In genomic region chr18:24656571-24656971, GRCh38 we compare ENCODE assay signal across 15 cellular contexts.
DNase-seq lines count a peak whose midpoint lies in the region; ATAC-seq, FAIRE-seq and TF ChIP-seq lines count a peak whose summit lies in the region.
"Had no signal": no experiment of that assay in that cellular context is flagged by ENCODE, and none has a peak within 500 bp of the region (broad histone marks: within the 10 kb centered on the region; RNA-seq: fewer than 3 reads in every experiment).

No MANE protein-coding gene starts in this region.

- no peaks in the 10 kb centered on the region for H3K27me3 ChIP-seq in mammary epithelial cell (ENCODE audit: insufficient read depth, low read length)
- H3K27me3 ChIP-seq in pancreas: no peaks in the 10 kb centered on the region
- no peaks in the 10 kb centered on the region for H3K27me3 ChIP-seq in naive thymus-derived CD4-positive, alpha-beta T cell (ENCODE audit: control insufficient read depth in 2 of 2, insufficient read depth in 2 of 2, low read length in 2 of 2)
- H3K27me3 ChIP-seq: right atrium auricular region had no signal

- H2AFZ ChIP-seq in mammary epithelial cell (ENCODE audit: low read depth, low read length): no peak overlapping the region

- H3K4me3 ChIP-seq in HEK293 (ENCODE audit: low read depth, low read length) (no peak overlapping the region), mammary epithelial cell (replicated peaks in 1 of 3; ENCODE audit: insufficient read depth in 1 of 3, low read depth in 2 of 3, low read length in 3 of 3) (no peak overlapping the region), pancreas (no peak overlapping the region)
- H3K4me3 ChIP-seq in naive thymus-derived CD4-positive, alpha-beta T cell (ENCODE audit: low read length): no peak overlapping the region
- H3K4me3 ChIP-seq: lung, right atrium auricular region had no signal

- WGBS in mammary epithelial cell (ENCODE audit: low coverage, missing lambda C conversion rate): 96% methylated on average over 2 of the region's 2 CpGs
- 57 to 69% methylated on average over 2 of the region's 2 CpGs for WGBS in pancreas, 2 donors

- in situ Hi-C loops in mammary epithelial cell (cut with MboI; ENCODE audit: low sequenced_read_pairs in 2 of 2): no loop called here

- no peak overlapping the region for H3K9ac ChIP-seq in mammary epithelial cell (ENCODE audit: insufficient read depth, low read length)

- no peaks in the 10 kb centered on the region for H3K36me3 Mint-ChIP-seq in naive thymus-derived CD4-positive, alpha-beta T cell

- H3K27me3 Mint-ChIP-seq in naive thymus-derived CD4-positive, alpha-beta T cell: peaks cover 0 to 4% (median 2%) of the 10 kb centered on the region in 5 donors

- no peaks in the 10 kb centered on the region for H3K9me3 ChIP-seq in HEK293 (ENCODE audit: control insufficient read depth, insufficient read depth, low read depth, low read length)
- H3K9me3 ChIP-seq in mammary epithelial cell (replicated peaks; ENCODE audit: insufficient read depth, low read length): no peaks in the 10 kb centered on the region
- H3K9me3 ChIP-seq in pancreas: no peaks in the 10 kb centered on the region
- no peaks in the 10 kb centered on the region for H3K9me3 ChIP-seq in naive thymus-derived CD4-positive, alpha-beta T cell (ENCODE audit: control insufficient read depth in 2 of 3, low read length in 3 of 3)
- H3K9me3 ChIP-seq: right atrium auricular region had no signal

- no peaks in the 10 kb centered on the region for H3K79me2 ChIP-seq in mammary epithelial cell (ENCODE audit: insufficient read depth, low read length)

- peak overlapping the region in 1 of 9 donors; percentile 14 for H3K27ac Mint-ChIP-seq in naive thymus-derived CD4-positive, alpha-beta T cell

- no peaks in the 10 kb centered on the region for H4K20me1 ChIP-seq in mammary epithelial cell (ENCODE audit: insufficient read depth, low read length)

- DNase-seq in NCI-H345 treated with DMSO at 0.1 percent for 48 hours (lab: John Stamatoyannopoulos, UW; ENCODE audit: unreplicated experiment) (peak; percentile 48), mammary epithelial cell (peak; percentile 76), pancreas (no peak), cerebellum (ENCODE audit: low spot score) (no peak), cardiac septum (ENCODE audit: low spot score) (no peak)
- DNase-seq in naive thymus-derived CD4-positive, alpha-beta T cell: no peak
- DNase-seq in stimulated activated CD8-positive, alpha-beta memory T cell treated with anti-CD3 and anti-CD28 coated beads, Interleukin-4, amount 100 ng/mL, for 48 hours: no peak
- DNase-seq: aorta, NCI-H226, T-helper 1 cell had no signal

- H3K27ac ChIP-seq in HEK293 (ENCODE audit: extremely low read depth, low read depth, low read length): no peak overlapping the region
- no peak overlapping the region for H3K27ac ChIP-seq in mammary epithelial cell (ENCODE audit: insufficient read depth, low read depth, low read length)
- H3K27ac ChIP-seq in pancreas: no peak overlapping the region
- no peak overlapping the region for H3K27ac ChIP-seq in naive thymus-derived CD4-positive, alpha-beta T cell (ENCODE audit: low read depth, low read length)
- H3K27ac ChIP-seq: HL-60, right atrium auricular region had no signal

- no peak overlapping the region for H3K4me2 ChIP-seq in mammary epithelial cell (ENCODE audit: insufficient read depth, low read depth, low read length)

- H3K4me3 Mint-ChIP-seq in naive thymus-derived CD4-positive, alpha-beta T cell: no peak overlapping the region

- no TSS peak for BruUV-seq in mammary epithelial cell (replicated peaks; lab: Mats Ljungman, UMichigan)

- intact Hi-C loops in mammary epithelial cell (cut with micrococcal nuclease): loop anchor here (10.0 kb wide), 1 partner anchor 52 kb away; no protein-coding TSS in a partner anchor
- intact Hi-C loops in pancreas (cut with DNase I): no loop called here
- intact Hi-C loops in naive thymus-derived CD4-positive, alpha-beta T cell (cut with micrococcal nuclease): no loop called here
- intact Hi-C loops in cardiac septum (cut with DNase I): no loop called here

- no peak for FAIRE-seq in pancreas (lab: Jason Lieb, UNC)
- FAIRE-seq: frontal cortex had no signal

- TF ChIP-seq CTCF in HEK293 (tag by site-specific recombination; IDR thresholded peaks at IDR 0.05) (no peak), mammary epithelial cell (conservative IDR thresholded peaks at IDR 0.05 in 1 of 2, IDR thresholded peaks at IDR 0.05 in 1 of 2; ENCODE audit: extremely low read depth in 1 of 2, insufficient read depth in 1 of 2, low read depth in 1 of 2, low read length in 2 of 2) (no peak), pancreas (IDR thresholded peaks at IDR 0.05) (no peak)

- ATAC-seq in pancreas: peak in 3 of 4 donors; percentile 57 to 79 (median 75)
- no peak for ATAC-seq in naive thymus-derived CD4-positive, alpha-beta T cell

- H3K4me1 ChIP-seq in HEK293 (ENCODE audit: control insufficient read depth, insufficient read depth, low read length) (no peaks in the 10 kb centered on the region; the same call in 1 of the 2 replicates), mammary epithelial cell (ENCODE audit: insufficient read depth, low read length) (no peaks in the 10 kb centered on the region), pancreas (no peaks in the 10 kb centered on the region)
- peaks cover 10 to 13% of the 10 kb centered on the region in 2 donors for H3K4me1 ChIP-seq in naive thymus-derived CD4-positive, alpha-beta T cell (ENCODE audit: control insufficient read depth in 2 of 2, insufficient read depth in 2 of 2, low read length in 2 of 2)
- H3K4me1 ChIP-seq: right atrium auricular region had no signal

- dilution Hi-C loops in mammary epithelial cell (cut with HindIII; ENCODE audit: low sequenced_read_pairs): no loop called here

- H3K36me3 ChIP-seq in HEK293 (ENCODE audit: control insufficient read depth in 2 of 2, insufficient read depth in 1 of 2, low read length in 2 of 2) (no peaks in the 10 kb centered on the region), mammary epithelial cell (ENCODE audit: insufficient read depth, low read length) (no peaks in the 10 kb centered on the region), pancreas (no peaks in the 10 kb centered on the region)
- no peaks in the 10 kb centered on the region for H3K36me3 ChIP-seq in naive thymus-derived CD4-positive, alpha-beta T cell (ENCODE audit: control insufficient read depth in 2 of 3, insufficient read depth in 3 of 3, low read length in 3 of 3)
- H3K36me3 ChIP-seq: right atrium auricular region had no signal

- POLR2A ChIA-PET in HEK293 (lab: Yijun Ruan, JAX): no interaction called here
- POLR2A ChIA-PET in naive thymus-derived CD4-positive, alpha-beta T cell (lab: Charles Lee): no interaction called here

- H3K4me1 Mint-ChIP-seq in naive thymus-derived CD4-positive, alpha-beta T cell: peaks cover 8 to 22% (median 19%) of the 10 kb centered on the region in 7 donors

- CTCF ChIA-PET in HEK293 (lab: Yijun Ruan, JAX) (interaction anchor here (1.4 kb wide), 1 partner anchor 111 kb away, joined by 3 read pairs; no protein-coding TSS in a partner anchor), mammary epithelial cell (lab: Charles Lee; ENCODE audit: low non-redundant PET) (no interaction called here)
- CTCF ChIA-PET in naive thymus-derived CD4-positive, alpha-beta T cell (lab: Charles Lee): no interaction called here

- peaks cover 0 to 6% (median 4%) of the 10 kb centered on the region in 11 donors for H3K9me3 Mint-ChIP-seq in naive thymus-derived CD4-positive, alpha-beta T cell

TF ChIP-seq in HEK293, 187 proteins besides CTCF, POLR2A, EP300 and RAD21 (continues in another document):
- TF ChIP-seq ZNF398 (tag by site-specific recombination; IDR thresholded peaks at IDR 0.05): peak; percentile 62
- no peak for TF ChIP-seq ZNF529 (tag by site-specific recombination; IDR thresholded peaks at IDR 0.05; ENCODE audit: insufficient replicate concordance)
- no peak for TF ChIP-seq ZNF416 (tag by site-specific recombination; IDR thresholded peaks at IDR 0.05)
- TF ChIP-seq EGR2 (tag by site-specific recombination; IDR thresholded peaks at IDR 0.05; ENCODE audit: low read depth): peak; percentile 57; the same call in 1 of the 2 replicates
- no peak for TF ChIP-seq TSHZ1 (tag by site-specific recombination; IDR thresholded peaks at IDR 0.05; ENCODE audit: borderline replicate concordance)

Comparison
In these comparisons a context has a peak if more than half of its experiments do, and no peak if none do; other contexts are left out.
1. DNase-seq: peak in NCI-H345 treated with DMSO at 0.1 percent for 48 hours (single experiment) and mammary epithelial cell (single experiment); none in pancreas (0 of 6), naive thymus-derived CD4-positive, alpha-beta T cell (0 of 9), cerebellum (single experiment), cardiac septum (single experiment) and stimulated activated CD8-positive, alpha-beta memory T cell treated with anti-CD3 and anti-CD28 coated beads, Interleukin-4, amount 100 ng/mL, for 48 hours (single experiment).